ENCODE assay signal across 1 cellular context in genomic region chr7:20193242-20193777, GRCh38.
TF ChIP-seq lines count a peak whose summit lies in the region.

No MANE protein-coding gene starts in this region.

TF ChIP-seq in GM12878, 131 proteins besides CTCF, POLR2A, EP300 and RAD21 (continued from another document):
- peak in 1 of 2 experiments; percentile 63; a peak in 3 of 4 replicates for TF ChIP-seq IKZF2 (IDR thresholded peaks at IDR 0.05)
- TF ChIP-seq KAT2A (conservative IDR thresholded peaks at IDR 0.05; ENCODE audit: control insufficient read depth, low read depth, low read length), result no peak
- no peak for TF ChIP-seq ZNF622 (IDR thresholded peaks at IDR 0.05)
- peak; percentile 48; the same call in 1 of the 2 replicates for TF ChIP-seq BACH1 (IDR thresholded peaks at IDR 0.05; ENCODE audit: borderline replicate concordance)
- peak; percentile 41; the same call in 1 of the 2 replicates for TF ChIP-seq PKNOX1 (IDR thresholded peaks at IDR 0.05)
- 0 out of 2 replicates have a peak, but pooled peaks have one; percentile 36 for TF ChIP-seq CHD2 (IDR thresholded peaks at IDR 0.05; ENCODE audit: borderline replicate concordance, low read depth, low read length)
- TF ChIP-seq, protein P1, sequence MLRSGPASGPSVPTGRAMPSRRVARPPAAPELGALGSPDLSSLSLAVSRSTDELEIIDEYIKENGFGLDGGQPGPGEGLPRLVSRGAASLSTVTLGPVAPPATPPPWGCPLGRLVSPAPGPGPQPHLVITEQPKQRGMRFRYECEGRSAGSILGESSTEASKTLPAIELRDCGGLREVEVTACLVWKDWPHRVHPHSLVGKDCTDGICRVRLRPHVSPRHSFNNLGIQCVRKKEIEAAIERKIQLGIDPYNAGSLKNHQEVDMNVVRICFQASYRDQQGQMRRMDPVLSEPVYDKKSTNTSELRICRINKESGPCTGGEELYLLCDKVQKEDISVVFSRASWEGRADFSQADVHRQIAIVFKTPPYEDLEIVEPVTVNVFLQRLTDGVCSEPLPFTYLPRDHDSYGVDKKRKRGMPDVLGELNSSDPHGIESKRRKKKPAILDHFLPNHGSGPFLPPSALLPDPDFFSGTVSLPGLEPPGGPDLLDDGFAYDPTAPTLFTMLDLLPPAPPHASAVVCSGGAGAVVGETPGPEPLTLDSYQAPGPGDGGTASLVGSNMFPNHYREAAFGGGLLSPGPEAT (IDR thresholded peaks at IDR 0.05; ENCODE audit: low read depth), result peak; percentile 46; the same call in 1 of the 2 replicates
- TF ChIP-seq MTA2 (IDR thresholded peaks at IDR 0.05; ENCODE audit: low read depth), result peak; percentile 69; the same call in 1 of the 2 replicates
- TF ChIP-seq HCFC1 (IDR thresholded peaks at IDR 0.05; ENCODE audit: low read length), result no peak
- TF ChIP-seq RAD51 (IDR thresholded peaks at IDR 0.05), result peak; percentile 14; the same call in 1 of the 2 replicates
- no peak for TF ChIP-seq NFXL1 (IDR thresholded peaks at IDR 0.05; ENCODE audit: borderline replicate concordance)
- no peak for TF ChIP-seq MYB (IDR thresholded peaks at IDR 0.05; ENCODE audit: borderline replicate concordance, low read depth, low read length)
- TF ChIP-seq NRF1 (conservative IDR thresholded peaks at IDR 0.05; ENCODE audit: low read depth, low read length), result no peak
- TF ChIP-seq SUZ12 (IDR thresholded peaks at IDR 0.05; ENCODE audit: unreplicated experiment), result no peak
- TF ChIP-seq RUNX3 (IDR thresholded peaks at IDR 0.05; ENCODE audit: low read length), result no peak
- TF ChIP-seq NR2F1 (conservative IDR thresholded peaks at IDR 0.05), result no peak
- TF ChIP-seq, protein P2, sequence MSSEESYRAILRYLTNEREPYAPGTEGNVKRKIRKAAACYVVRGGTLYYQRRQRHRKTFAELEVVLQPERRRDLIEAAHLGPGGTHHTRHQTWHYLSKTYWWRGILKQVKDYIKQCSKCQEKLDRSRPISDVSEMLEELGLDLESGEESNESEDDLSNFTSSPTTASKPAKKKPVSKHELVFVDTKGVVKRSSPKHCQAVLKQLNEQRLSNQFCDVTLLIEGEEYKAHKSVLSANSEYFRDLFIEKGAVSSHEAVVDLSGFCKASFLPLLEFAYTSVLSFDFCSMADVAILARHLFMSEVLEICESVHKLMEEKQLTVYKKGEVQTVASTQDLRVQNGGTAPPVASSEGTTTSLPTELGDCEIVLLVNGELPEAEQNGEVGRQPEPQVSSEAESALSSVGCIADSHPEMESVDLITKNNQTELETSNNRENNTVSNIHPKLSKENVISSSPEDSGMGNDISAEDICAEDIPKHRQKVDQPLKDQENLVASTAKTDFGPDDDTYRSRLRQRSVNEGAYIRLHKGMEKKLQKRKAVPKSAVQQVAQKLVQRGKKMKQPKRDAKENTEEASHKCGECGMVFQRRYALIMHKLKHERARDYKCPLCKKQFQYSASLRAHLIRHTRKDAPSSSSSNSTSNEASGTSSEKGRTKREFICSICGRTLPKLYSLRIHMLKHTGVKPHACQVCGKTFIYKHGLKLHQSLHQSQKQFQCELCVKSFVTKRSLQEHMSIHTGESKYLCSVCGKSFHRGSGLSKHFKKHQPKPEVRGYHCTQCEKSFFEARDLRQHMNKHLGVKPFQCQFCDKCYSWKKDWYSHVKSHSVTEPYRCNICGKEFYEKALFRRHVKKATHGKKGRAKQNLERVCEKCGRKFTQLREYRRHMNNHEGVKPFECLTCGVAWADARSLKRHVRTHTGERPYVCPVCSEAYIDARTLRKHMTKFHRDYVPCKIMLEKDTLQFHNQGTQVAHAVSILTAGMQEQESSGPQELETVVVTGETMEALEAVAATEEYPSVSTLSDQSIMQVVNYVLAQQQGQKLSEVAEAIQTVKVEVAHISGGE (CRISPR knock-in tag; IDR thresholded peaks at IDR 0.05), result no peak
- peak; percentile 33; the same call in 1 of the 2 replicates for TF ChIP-seq NBN (IDR thresholded peaks at IDR 0.05)
- no peak for TF ChIP-seq CHD4 (IDR thresholded peaks at IDR 0.05)
- no peak; the same call in 1 of the 2 replicates for TF ChIP-seq JUNB (IDR thresholded peaks at IDR 0.05)
- TF ChIP-seq, protein P3, sequence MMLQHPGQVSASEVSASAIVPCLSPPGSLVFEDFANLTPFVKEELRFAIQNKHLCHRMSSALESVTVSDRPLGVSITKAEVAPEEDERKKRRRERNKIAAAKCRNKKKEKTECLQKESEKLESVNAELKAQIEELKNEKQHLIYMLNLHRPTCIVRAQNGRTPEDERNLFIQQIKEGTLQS (IDR thresholded peaks at IDR 0.05; ENCODE audit: borderline replicate concordance, extremely low read depth, low read depth, low read length), result no peak
- TF ChIP-seq, protein P4, sequence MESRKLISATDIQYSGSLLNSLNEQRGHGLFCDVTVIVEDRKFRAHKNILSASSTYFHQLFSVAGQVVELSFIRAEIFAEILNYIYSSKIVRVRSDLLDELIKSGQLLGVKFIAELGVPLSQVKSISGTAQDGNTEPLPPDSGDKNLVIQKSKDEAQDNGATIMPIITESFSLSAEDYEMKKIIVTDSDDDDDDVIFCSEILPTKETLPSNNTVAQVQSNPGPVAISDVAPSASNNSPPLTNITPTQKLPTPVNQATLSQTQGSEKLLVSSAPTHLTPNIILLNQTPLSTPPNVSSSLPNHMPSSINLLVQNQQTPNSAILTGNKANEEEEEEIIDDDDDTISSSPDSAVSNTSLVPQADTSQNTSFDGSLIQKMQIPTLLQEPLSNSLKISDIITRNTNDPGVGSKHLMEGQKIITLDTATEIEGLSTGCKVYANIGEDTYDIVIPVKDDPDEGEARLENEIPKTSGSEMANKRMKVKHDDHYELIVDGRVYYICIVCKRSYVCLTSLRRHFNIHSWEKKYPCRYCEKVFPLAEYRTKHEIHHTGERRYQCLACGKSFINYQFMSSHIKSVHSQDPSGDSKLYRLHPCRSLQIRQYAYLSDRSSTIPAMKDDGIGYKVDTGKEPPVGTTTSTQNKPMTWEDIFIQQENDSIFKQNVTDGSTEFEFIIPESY (IDR thresholded peaks at IDR 0.05), result no peak
- no peak for TF ChIP-seq CBX5 (IDR thresholded peaks at IDR 0.05; ENCODE audit: low read depth)
- peak; percentile 29; the same call in 1 of the 2 replicates for TF ChIP-seq ZNF384 (IDR thresholded peaks at IDR 0.05; ENCODE audit: borderline replicate concordance, low read depth, low read length)
- no peak for TF ChIP-seq CBX3 (IDR thresholded peaks at IDR 0.05; ENCODE audit: borderline replicate concordance, low read depth)
- no peak for TF ChIP-seq SP1 (IDR thresholded peaks at IDR 0.05; ENCODE audit: low read depth, low read length)
- TF ChIP-seq, protein P5, sequence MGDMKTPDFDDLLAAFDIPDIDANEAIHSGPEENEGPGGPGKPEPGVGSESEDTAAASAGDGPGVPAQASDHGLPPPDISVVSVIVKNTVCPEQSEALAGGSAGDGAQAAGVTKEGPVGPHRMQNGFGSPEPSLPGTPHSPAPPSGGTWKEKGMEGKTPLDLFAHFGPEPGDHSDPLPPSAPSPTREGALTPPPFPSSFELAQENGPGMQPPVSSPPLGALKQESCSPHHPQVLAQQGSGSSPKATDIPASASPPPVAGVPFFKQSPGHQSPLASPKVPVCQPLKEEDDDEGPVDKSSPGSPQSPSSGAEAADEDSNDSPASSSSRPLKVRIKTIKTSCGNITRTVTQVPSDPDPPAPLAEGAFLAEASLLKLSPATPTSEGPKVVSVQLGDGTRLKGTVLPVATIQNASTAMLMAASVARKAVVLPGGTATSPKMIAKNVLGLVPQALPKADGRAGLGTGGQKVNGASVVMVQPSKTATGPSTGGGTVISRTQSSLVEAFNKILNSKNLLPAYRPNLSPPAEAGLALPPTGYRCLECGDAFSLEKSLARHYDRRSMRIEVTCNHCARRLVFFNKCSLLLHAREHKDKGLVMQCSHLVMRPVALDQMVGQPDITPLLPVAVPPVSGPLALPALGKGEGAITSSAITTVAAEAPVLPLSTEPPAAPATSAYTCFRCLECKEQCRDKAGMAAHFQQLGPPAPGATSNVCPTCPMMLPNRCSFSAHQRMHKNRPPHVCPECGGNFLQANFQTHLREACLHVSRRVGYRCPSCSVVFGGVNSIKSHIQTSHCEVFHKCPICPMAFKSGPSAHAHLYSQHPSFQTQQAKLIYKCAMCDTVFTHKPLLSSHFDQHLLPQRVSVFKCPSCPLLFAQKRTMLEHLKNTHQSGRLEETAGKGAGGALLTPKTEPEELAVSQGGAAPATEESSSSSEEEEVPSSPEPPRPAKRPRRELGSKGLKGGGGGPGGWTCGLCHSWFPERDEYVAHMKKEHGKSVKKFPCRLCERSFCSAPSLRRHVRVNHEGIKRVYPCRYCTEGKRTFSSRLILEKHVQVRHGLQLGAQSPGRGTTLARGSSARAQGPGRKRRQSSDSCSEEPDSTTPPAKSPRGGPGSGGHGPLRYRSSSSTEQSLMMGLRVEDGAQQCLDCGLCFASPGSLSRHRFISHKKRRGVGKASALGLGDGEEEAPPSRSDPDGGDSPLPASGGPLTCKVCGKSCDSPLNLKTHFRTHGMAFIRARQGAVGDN (IDR thresholded peaks at IDR 0.05), result peak; percentile 63; the same call in 1 of the 2 replicates
- no peak for TF ChIP-seq KDM1A (IDR thresholded peaks at IDR 0.05; ENCODE audit: borderline replicate concordance)
- no peak for TF ChIP-seq SIN3A (IDR thresholded peaks at IDR 0.05; ENCODE audit: low read depth, low read length)
- TF ChIP-seq FOXM1 (IDR thresholded peaks at IDR 0.05; ENCODE audit: low read depth, low read length), result no peak
- TF ChIP-seq SPI1 (IDR thresholded peaks at IDR 0.05; ENCODE audit: borderline replicate concordance, insufficient read depth, low read depth, low read length), result peak; percentile 71
- TF ChIP-seq RB1 (IDR thresholded peaks at IDR 0.05; ENCODE audit: borderline replicate concordance), result no peak
- no peak for TF ChIP-seq LARP7 (IDR thresholded peaks at IDR 0.05)
- no peak; the same call in 1 of the 2 replicates for TF ChIP-seq DPF2 (IDR thresholded peaks at IDR 0.05)
- TF ChIP-seq, protein P6, sequence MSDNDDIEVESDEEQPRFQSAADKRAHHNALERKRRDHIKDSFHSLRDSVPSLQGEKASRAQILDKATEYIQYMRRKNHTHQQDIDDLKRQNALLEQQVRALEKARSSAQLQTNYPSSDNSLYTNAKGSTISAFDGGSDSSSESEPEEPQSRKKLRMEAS (IDR thresholded peaks at IDR 0.05; ENCODE audit: low read depth, low read length), result no peak
- TF ChIP-seq ATF7 (IDR thresholded peaks at IDR 0.05; ENCODE audit: low read depth), result peak; percentile 90
- TF ChIP-seq CEBPB (IDR thresholded peaks at IDR 0.05; ENCODE audit: borderline replicate concordance in 1 of 2, low read depth in 2 of 2, low read length in 2 of 2), result peak in 1 of 2 experiments; percentile 59; a peak in 1 of 4 replicates
- TF ChIP-seq STAT1 (conservative IDR thresholded peaks at IDR 0.05), result no peak
- TF ChIP-seq STAT3 (IDR thresholded peaks at IDR 0.05; ENCODE audit: low read depth, low read length), result 0 out of 2 replicates have a peak, but pooled peaks have one; percentile 57
- no peak for TF ChIP-seq CREM (IDR thresholded peaks at IDR 0.05; ENCODE audit: low read depth)
- no peak for TF ChIP-seq TCF3 (IDR thresholded peaks at IDR 0.05; ENCODE audit: borderline replicate concordance, insufficient read depth, low read depth, low read length)
- TF ChIP-seq POLR2AphosphoS5 (IDR thresholded peaks at IDR 0.05; ENCODE audit: low read length), result peak; percentile 54; the same call in 1 of the 2 replicates
- no peak for TF ChIP-seq PAX8 (IDR thresholded peaks at IDR 0.05)
